Comparison of ENCODE assay signal across 9 cellular contexts in genomic region chr3:12648384-12648959, GRCh38. TPM values are rescaled to one million over a fixed set of nuclear protein-coding genes. Genes with fewer than 3 reads are reported as not detected.
DNase-seq lines count a peak whose midpoint lies in the region; ATAC-seq, FAIRE-seq and TF ChIP-seq lines count a peak whose summit lies in the region.
"Had no signal": no experiment of that assay in that cellular context is flagged by ENCODE, and none has a peak within 500 bp of the region (broad histone marks: within the 10 kb centered on the region; RNA-seq: fewer than 3 reads in every experiment).

No MANE protein-coding gene starts in this region.

- POLR2A ChIA-PET in A549 (lab: Yijun Ruan, JAX): interaction anchor here (0.6 to 1.6 kb wide), 2 partner anchors 14 to 15 kb away, joined by 4 to 5 read pairs; partner anchors contain the start of gene RAF1

- H3K4me3 ChIP-seq in A549 (no peak overlapping the region), SU-DHL-6 (ENCODE audit: insufficient read depth, low read length, poor library complexity, severe bottlenecking) (no peak overlapping the region), esophagus muscularis mucosa (no peak overlapping the region), kidney (ENCODE audit: low read length in 2 of 2) (no peak overlapping the region)

- TF ChIP-seq EP300 in A549 (IDR thresholded peaks at IDR 0.05): no peak
- no peak for TF ChIP-seq EP300 in esophagus muscularis mucosa (IDR thresholded peaks at IDR 0.05)

- H3K4me1 ChIP-seq in A549 (peaks cover 32% of the 10 kb centered on the region; the same call in 2 of the 3 replicates), esophagus muscularis mucosa (peaks cover 45 to 90% (median 80%) of the 10 kb centered on the region in 4 donors), kidney (ENCODE audit: control insufficient read depth in 1 of 2, insufficient read depth in 1 of 2, low read depth in 1 of 2, low read length in 2 of 2) (peaks cover 5 to 7% of the 10 kb centered on the region in 2 donors)

- H4K20me1 ChIP-seq in SU-DHL-6 (ENCODE audit: low read depth, low read length): peaks cover 7% of the 10 kb centered on the region

- H3K27me3 ChIP-seq in SU-DHL-6 (ENCODE audit: low read length) (no peaks in the 10 kb centered on the region), esophagus muscularis mucosa (no peaks in the 10 kb centered on the region)

- H3K9me3 ChIP-seq in A549 (no peaks in the 10 kb centered on the region), SU-DHL-6 (ENCODE audit: insufficient read depth, low read length) (no peaks in the 10 kb centered on the region), esophagus muscularis mucosa (no peaks in the 10 kb centered on the region), kidney (ENCODE audit: control insufficient read depth in 1 of 2, low read length in 2 of 2) (no peaks in the 10 kb centered on the region)

- intact Hi-C loops in esophagus muscularis mucosa (cut with DNase I): no loop called here
- intact Hi-C loops in kidney (cut with DNase I): no loop called here

- DNase-seq in A549 (ENCODE audit: low read depth in 1 of 2, low spot score in 1 of 2) (no peak), esophagus muscularis mucosa (ENCODE audit: extremely low spot score) (no peak), NCI-H187 treated with DMSO at 0.1 percent for 48 hours (lab: John Stamatoyannopoulos, UW) (no peak), kidney (no peak)
- DNase-seq: NCI-H2171 had no signal

- peak overlapping the region; percentile 46; the same call in 2 of the 3 replicates for H3K4me2 ChIP-seq in A549
- H3K4me2 ChIP-seq in SU-DHL-6 (ENCODE audit: low read depth, low read length, poor library complexity, severe bottlenecking): peak overlapping the region; percentile 53

- peaks cover 97% of the 10 kb centered on the region for H3K79me2 ChIP-seq in SU-DHL-6 (ENCODE audit: insufficient read depth, low read length)

- H3K27ac ChIP-seq in A549: no peak overlapping the region
- H3K27ac ChIP-seq in SU-DHL-6 (ENCODE audit: low read depth, low read length): peak overlapping the region; percentile 51
- H3K27ac ChIP-seq in esophagus muscularis mucosa (replicated peaks in 1 of 4): no peak overlapping the region
- H3K27ac ChIP-seq in kidney (ENCODE audit: low read depth in 2 of 2, low read length in 2 of 2): no peak overlapping the region

- ATAC-seq in A549: no peak; a peak in 1 of 6 replicates
- ATAC-seq in GM18870 (IDR thresholded peaks at IDR 0.05; ENCODE audit: unreplicated experiment): peak; percentile 59
- peak; percentile 65 for ATAC-seq in HG02852 (IDR thresholded peaks at IDR 0.05; ENCODE audit: unreplicated experiment)
- no peak for ATAC-seq in HG02623 (IDR thresholded peaks at IDR 0.05; ENCODE audit: unreplicated experiment)

- H3K9ac ChIP-seq in SU-DHL-6 (ENCODE audit: low read length) (no peak overlapping the region), kidney (ENCODE audit: low read length in 2 of 2) (no peak overlapping the region)

- TF ChIP-seq CTCF in A549 (IDR thresholded peaks at IDR 0.05) (no peak), SU-DHL-6 (IDR thresholded peaks at IDR 0.05; ENCODE audit: insufficient read depth, low read length, poor library complexity, severe bottlenecking) (no peak), esophagus muscularis mucosa (IDR thresholded peaks at IDR 0.05) (no peak), kidney (IDR thresholded peaks at IDR 0.05; ENCODE audit: borderline replicate concordance, extremely low read depth, insufficient read depth) (no peak)

- H2AFZ ChIP-seq in SU-DHL-6 (ENCODE audit: low read depth, low read length, severe bottlenecking): no peak overlapping the region

- no peaks in the 10 kb centered on the region for H3K9me2 ChIP-seq in SU-DHL-6 (replicated peaks; ENCODE audit: insufficient read depth, low read length)

- peaks cover 8% of the 10 kb centered on the region for H3F3A ChIP-seq in SU-DHL-6 (ENCODE audit: insufficient read depth)

- 90% methylated on average over 12 of the region's 12 CpGs for WGBS in A549 (ENCODE audit: missing lambda C conversion rate)
- 89% methylated on average over 12 of the region's 12 CpGs for WGBS in esophagus muscularis mucosa

- CTCF ChIA-PET in A549 (lab: Yijun Ruan, JAX): interaction anchor here (0.6 kb wide), 1 partner anchor 590 kb away, joined by 3 read pairs; no protein-coding TSS in a partner anchor

- no peak for TF ChIP-seq RAD21 in A549 (conservative IDR thresholded peaks at IDR 0.05 in 1 of 2, IDR thresholded peaks at IDR 0.05 in 1 of 2)

- H3K36me3 ChIP-seq in SU-DHL-6 (ENCODE audit: low read length) (no peaks in the 10 kb centered on the region), esophagus muscularis mucosa (peaks cover 0 to 3% (median 0%) of the 10 kb centered on the region in 4 donors), kidney (ENCODE audit: control insufficient read depth in 1 of 2, insufficient read depth in 2 of 2, low read length in 2 of 2) (no peaks in the 10 kb centered on the region)

- TF ChIP-seq POLR2A in A549 (IDR thresholded peaks at IDR 0.05; ENCODE audit: low read length) (no peak), esophagus muscularis mucosa (IDR thresholded peaks at IDR 0.05; ENCODE audit: low read depth) (no peak)

- no peak for FAIRE-seq in A549 (lab: Jason Lieb, UNC)
- no peak for FAIRE-seq in kidney (lab: Jason Lieb, UNC)

TF ChIP-seq in A549, 52 proteins besides CTCF, POLR2A, EP300 and RAD21:
- TF ChIP-seq NPAS2 (CRISPR knock-in tag; IDR thresholded peaks at IDR 0.05; ENCODE audit: borderline replicate concordance) (no peak), HDAC2 (IDR thresholded peaks at IDR 0.05) (no peak), BCL3 (IDR thresholded peaks at IDR 0.05) (no peak), MAX (IDR thresholded peaks at IDR 0.05) (no peak)

RNA-seq across cellular contexts. Expression of gene RAF1, which starts 15.4 kb away (rescaled TPM):
- polyA plus RNA-seq in A549 (2011; rRNA removed) (94.6 and 109 TPM in 2 replicates), A549 (2017; fragmentation: RNase III; extraction: RNeasy Plus Mini Kit Qiagen cat#74134 plus additional on column Dnase treatment) (54.2 to 57.0 TPM (median 56.2 TPM) in 3 replicates), kidney (ENCODE audit: insufficient read depth, low read depth, low replicate concordance) (53.0 TPM)
- polyA plus RNA-seq in A549 (2012; cell fraction: cytosol; rRNA removed): 58.4 and 73.0 TPM in 2 replicates
- 88.5 and 123 TPM in 2 replicates for polyA plus RNA-seq in A549 (2012; cell fraction: nucleus; rRNA removed)
- polyA minus RNA-seq in A549 (2011; rRNA and poly(A)+ RNA removed): 132 and 135 TPM in 2 replicates
- total RNA-seq in esophagus muscularis mucosa (100 to 1,000 TPM; 113 to 153 (median 116) TPM), kidney (79.6 TPM)

Comparison
In these comparisons a context has a peak if more than half of its experiments do, and no peak if none do; other contexts are left out.
1. ATAC-seq: peak in GM18870 (single experiment) and HG02852 (single experiment); none in A549 (0 of 2) and HG02623 (single experiment).